In genomic region chr14:89422952-89423345, GRCh38 we compare ENCODE assay signal across 14 cellular contexts. TPM values are rescaled to one million over a fixed set of nuclear protein-coding genes. Genes with fewer than 3 reads are reported as not detected.
DNase-seq lines count a peak whose midpoint lies in the region; ATAC-seq, FAIRE-seq and TF ChIP-seq lines count a peak whose summit lies in the region.
"Had no signal": no experiment of that assay in that cellular context is flagged by ENCODE, and none has a peak within 500 bp of the region (broad histone marks: within the 10 kb centered on the region; RNA-seq: fewer than 3 reads in every experiment).

No MANE protein-coding gene starts in this region.

- H4K8ac ChIP-seq in H1 (ENCODE audit: extremely low read depth, insufficient read depth, low read length), result no peak overlapping the region

- no peak for TF ChIP-seq POLR2A in H1 (IDR thresholded peaks at IDR 0.05; ENCODE audit: control extremely low read depth in 1 of 2, low read depth in 2 of 2, low read length in 2 of 2)
- TF ChIP-seq POLR2A in sigmoid colon (IDR thresholded peaks at IDR 0.05), result no peak
- TF ChIP-seq POLR2A in GM12891 (IDR thresholded peaks at IDR 0.05; ENCODE audit: low read depth, low read length), result no peak

- H3K9me3 ChIP-seq in HUES48 (ENCODE audit: control insufficient read depth, insufficient read depth, low read length), result no peaks in the 10 kb centered on the region
- H3K9me3 ChIP-seq in H1 (ENCODE audit: insufficient read depth in 2 of 2, low read depth in 1 of 2, low read length in 1 of 2), result no peaks in the 10 kb centered on the region
- no peaks in the 10 kb centered on the region for H3K9me3 ChIP-seq in sigmoid colon
- H3K9me3 ChIP-seq in aorta (ENCODE audit: control insufficient read depth, low read length), result no peaks in the 10 kb centered on the region

- no peak overlapping the region for H2AFZ ChIP-seq in H1 (ENCODE audit: low read length)

- no peak overlapping the region for H3K14ac ChIP-seq in H1 (ENCODE audit: insufficient read length)

- no peak overlapping the region for H3K18ac ChIP-seq in H1 (ENCODE audit: extremely low read depth, low read length)

- H3K36me3 ChIP-seq in HUES48 (ENCODE audit: control insufficient read depth, insufficient read depth, low read length) (peaks cover 7% of the 10 kb centered on the region; the same call in 1 of the 2 replicates), H1 (ENCODE audit: control insufficient read depth in 2 of 4, insufficient read depth in 4 of 4, low read length in 3 of 4) (0 out of 8 replicates have a peak, but pooled peaks cover 0 to 2% (median 0%) of the 10 kb centered on the region in 4 experiments), sigmoid colon (no peaks in the 10 kb centered on the region), aorta (ENCODE audit: control insufficient read depth in 1 of 2, insufficient read depth in 2 of 2, low read length in 1 of 2) (no peaks in the 10 kb centered on the region)

- no peak overlapping the region for H3K4ac ChIP-seq in H1 (replicated peaks; ENCODE audit: insufficient read length, low read depth, low read length)

- no peak overlapping the region for H2BK15ac ChIP-seq in H1 (ENCODE audit: low read length)

- 0 out of 2 replicates have a peak, but pooled peaks cover 3% of the 10 kb centered on the region for H3K79me1 ChIP-seq in H1 (ENCODE audit: low read depth, low read length)

- H3K4me1 ChIP-seq in HUES48 (ENCODE audit: control insufficient read depth, insufficient read depth, low read length), result peaks cover 26% of the 10 kb centered on the region
- peaks cover 3 to 13% (median 9%) of the 10 kb centered on the region in 4 experiments; a peak in 6 of 7 replicates for H3K4me1 ChIP-seq in H1 (replicated peaks in 1 of 4; ENCODE audit: control insufficient read depth in 3 of 4, insufficient read depth in 4 of 4, low read length in 3 of 4)
- H3K4me1 ChIP-seq in sigmoid colon, result peaks cover 0 to 12% (median 8%) of the 10 kb centered on the region in 4 donors
- no peaks in the 10 kb centered on the region for H3K4me1 ChIP-seq in aorta (ENCODE audit: control insufficient read depth in 1 of 2, insufficient read depth in 2 of 2, low read length in 2 of 2)

- H3K27me3 ChIP-seq in HUES48 (ENCODE audit: control insufficient read depth, insufficient read depth, low read length) (no peaks in the 10 kb centered on the region), H1 (replicated peaks in 1 of 4; ENCODE audit: control insufficient read depth in 3 of 4, extremely low read depth in 1 of 4, insufficient read depth in 3 of 4, low read length in 3 of 4) (no peaks in the 10 kb centered on the region), sigmoid colon (no peaks in the 10 kb centered on the region), aorta (ENCODE audit: control insufficient read depth in 1 of 2, insufficient read depth in 2 of 2, low read length in 1 of 2) (no peaks in the 10 kb centered on the region)

- TF ChIP-seq RAD21 in H1 (IDR thresholded peaks at IDR 0.05 in 1 of 2, conservative IDR thresholded peaks at IDR 0.05 in 1 of 2; ENCODE audit: low read depth in 2 of 2, low read length in 2 of 2), result no peak

- H4K91ac ChIP-seq in H1 (replicated peaks; ENCODE audit: insufficient read length, low read length), result peak overlapping the region; percentile 51

- H2BK20ac ChIP-seq in H1 (ENCODE audit: low read length), result no peak overlapping the region

- H3K27ac ChIP-seq in HUES48 (ENCODE audit: low read depth, low read length), result peak overlapping the region; percentile 53
- no peak overlapping the region for H3K27ac ChIP-seq in H1 (ENCODE audit: low read depth, low read length)
- no peak overlapping the region for H3K27ac ChIP-seq in sigmoid colon
- no peak overlapping the region for H3K27ac ChIP-seq in aorta (ENCODE audit: low read depth in 1 of 2, low read length in 2 of 2)
- H3K27ac ChIP-seq: 22Rv1, C4-2B had no signal

- CTCF ChIA-PET in H1 (lab: Charles Lee; ENCODE audit: partially characterized antibody), result interaction anchor here (0.8 kb wide), 1 partner anchor 151 kb away, joined by 3 read pairs; no protein-coding TSS in a partner anchor

- FAIRE-seq in H1 (lab: Jason Lieb, UNC), result no peak
- no peak for FAIRE-seq in GM12891 (lab: Jason Lieb, UNC)
- FAIRE-seq: endometrium, frontal cortex had no signal

- TF ChIP-seq EP300 in H1 (IDR thresholded peaks at IDR 0.05; ENCODE audit: borderline replicate concordance in 1 of 2, low read depth in 2 of 2, low read length in 2 of 2) (no peak), sigmoid colon (IDR thresholded peaks at IDR 0.05) (no peak)

- H2BK12ac ChIP-seq in H1 (ENCODE audit: low read depth, low read length), result no peak overlapping the region; the same call in 1 of the 2 replicates

- intact Hi-C loops in sigmoid colon (cut with DNase I), result no loop called here
- intact Hi-C loops in aorta (cut with DNase I), result loop anchor here in 1 of 2 donors (10.0 kb wide), 1 partner anchor 422 kb away; no protein-coding TSS in a partner anchor

- no peak overlapping the region for H4K5ac ChIP-seq in H1 (ENCODE audit: insufficient read length, low read depth, low read length)

- peak; percentile 34 to 49 for ATAC-seq in activated CD4-positive, CD25-positive, alpha-beta regulatory T cell treated with anti-CD3 and anti-CD28 coated beads, Interleukin-2, amount 50 U/mL, for 24 hours
- no peak for ATAC-seq in aorta (ENCODE audit: low FRiP score)

- no peak overlapping the region for H2BK5ac ChIP-seq in H1 (ENCODE audit: low read depth, low read length)

- no peak overlapping the region for H2AK5ac ChIP-seq in H1 (ENCODE audit: low read depth, low read length)

- no peak overlapping the region for H3K4me3 ChIP-seq in HUES48 (ENCODE audit: low read depth, low read length)
- H3K4me3 ChIP-seq in H1 (ENCODE audit: extremely low read depth in 1 of 4, insufficient read depth in 2 of 4, low read depth in 3 of 4, low read length in 4 of 4), result no peak overlapping the region
- no peak overlapping the region for H3K4me3 ChIP-seq in sigmoid colon
- no peak overlapping the region for H3K4me3 ChIP-seq in aorta (ENCODE audit: low read length in 2 of 2)

- no peak overlapping the region for H2BK120ac ChIP-seq in H1 (replicated peaks; ENCODE audit: low read depth, low read length)

- H3K23ac ChIP-seq in H1 (ENCODE audit: insufficient read length), result no peak overlapping the region

- 74% methylated on average over 5 of the region's 5 CpGs; no CpG with 5 or more reads in 1 of the 2 experiments for WGBS in H1 (ENCODE audit: extremely low coverage in 1 of 2, insufficient coverage in 1 of 2, insufficient read length in 1 of 2, insufficient replicate concordance in 2 of 2, low coverage in 1 of 2, low lambda C conversion rate in 2 of 2, missing lambda C conversion rate in 1 of 2), 2 experiments
- 20 to 62% methylated on average over 5 of the region's 5 CpGs for WGBS in sigmoid colon, 2 donors
- WGBS in aorta, 2 donors, result 55 to 63% methylated on average over 5 of the region's 5 CpGs

- H3K79me2 ChIP-seq in H1 (ENCODE audit: control insufficient read depth in 1 of 2, insufficient read depth in 2 of 2, low read length in 2 of 2), result peaks cover 0 to 64% of the 10 kb centered on the region in 2 experiments; a peak in 2 of 4 replicates

- POLR2A ChIA-PET in H1 (lab: Charles Lee; ENCODE audit: partially characterized antibody), result no interaction called here

- H3K9ac ChIP-seq in HUES48 (ENCODE audit: low read depth, low read length) (no peak overlapping the region), H1 (replicated peaks in 1 of 4; ENCODE audit: extremely low read depth in 1 of 4, low read depth in 3 of 4, low read length in 3 of 4) (no peak overlapping the region)

- H3K56ac ChIP-seq in H1 (replicated peaks; ENCODE audit: insufficient read length, low read depth, low read length), result no peak overlapping the region

- DNase-seq in activated CD4-positive, CD25-positive, alpha-beta regulatory T cell treated with anti-CD3 and anti-CD28 coated beads, Interleukin-2, amount 50 U/mL, for 72 hours, result no peak
- DNase-seq in H1 (ENCODE audit: low read depth in 1 of 2, low spot score in 2 of 2) (no peak), sigmoid colon (peak; percentile 28), aorta (no peak), NCI-H1105 treated with DMSO at 0.1 percent for 48 hours (lab: John Stamatoyannopoulos, UW) (no peak), GM12891 (ENCODE audit: insufficient read length, low spot score) (no peak)
- DNase-seq: activated CD4-positive, CD25-positive, alpha-beta regulatory T cell; NCI-H2029 had no signal

- TF ChIP-seq CTCF in H1 (IDR thresholded peaks at IDR 0.05; ENCODE audit: control extremely low read depth in 1 of 3, insufficient read depth in 1 of 3, low read depth in 1 of 3, low read length in 3 of 3) (no peak), sigmoid colon (IDR thresholded peaks at IDR 0.05) (no peak)

- H3K4me2 ChIP-seq in H1 (ENCODE audit: insufficient read depth in 1 of 2, low read depth in 2 of 2, low read length in 2 of 2), result no peak overlapping the region

- H4K20me1 ChIP-seq in H1 (replicated peaks in 1 of 2; ENCODE audit: control insufficient read depth in 1 of 2, insufficient read depth in 2 of 2, low read length in 2 of 2), result no peaks in the 10 kb centered on the region

- peaks cover 2% of the 10 kb centered on the region; the same call in 1 of the 2 replicates for H3K23me2 ChIP-seq in H1 (ENCODE audit: low read depth, low read length)

TF ChIP-seq in H1, 55 proteins besides CTCF, POLR2A, EP300 and RAD21 (continues in another document):
- TF ChIP-seq GABPA (IDR thresholded peaks at IDR 0.05; ENCODE audit: borderline replicate concordance, insufficient read depth, low read length), result no peak
- no peak for TF ChIP-seq KDM5A (IDR thresholded peaks at IDR 0.05; ENCODE audit: low read length)
- no peak for TF ChIP-seq SRF (IDR thresholded peaks at IDR 0.05; ENCODE audit: low read depth, low read length)
- no peak for TF ChIP-seq CHD1 (IDR thresholded peaks at IDR 0.05; ENCODE audit: low read depth, low read length)

TF ChIP-seq in GM12891, 5 proteins besides CTCF, POLR2A, EP300 and RAD21 (continues in another document):
- TF ChIP-seq PAX5 (IDR thresholded peaks at IDR 0.05; ENCODE audit: insufficient read depth, low read length, severe bottlenecking) (no peak), TAF1 (IDR thresholded peaks at IDR 0.05; ENCODE audit: low read depth, low read length) (no peak), SPI1 (IDR thresholded peaks at IDR 0.05; ENCODE audit: low read depth, low read length) (no peak), POU2F2 (IDR thresholded peaks at IDR 0.05; ENCODE audit: low read depth, low read length) (no peak)

RNA-seq across cellular contexts. Expression of gene FOXN3, which starts 5.9 kb away (rescaled TPM):
- 165 and 178 TPM in 2 replicates for total RNA-seq in H1 (2021; fragmentation: NEBNext Ultra II Directional; extraction: Animal tissue kit (Norgen Biotek cat#: 25700))
- polyA plus RNA-seq in H1 (2011; rRNA removed), result 52.6 and 76.3 TPM in 2 replicates
- 50.2 TPM for polyA plus RNA-seq in H1 (2011; cell fraction: cytosol; rRNA removed)
- polyA plus RNA-seq in H1 (2011; cell fraction: nucleus; rRNA removed), result 191 TPM
- polyA plus RNA-seq in H1 (2012, experiment 1 of 2), result 51.0 to 70.0 TPM (median 65.0 TPM) in 4 replicates
- polyA plus RNA-seq in H1 (2012, experiment 2 of 2), result 16.0 TPM
- 81.3 TPM for polyA plus RNA-seq in H1 (2013, experiment 1 of 2)
- polyA plus RNA-seq in H1 (2013, experiment 2 of 2), result 76.7 TPM
- 259 and 262 TPM in 2 replicates for polyA minus RNA-seq in H1 (2011; rRNA and poly(A)+ RNA removed)
- polyA minus RNA-seq in H1 (2011; cell fraction: cytosol; rRNA and poly(A)+ RNA removed), result 110 TPM
- polyA minus RNA-seq in H1 (2011; cell fraction: nucleus; rRNA and poly(A)+ RNA removed), result 411 TPM
- 100 to 1,000 TPM; 104 to 146 (median 113) TPM for total RNA-seq in sigmoid colon
- polyA plus RNA-seq in sigmoid colon, result 10 to 100 TPM; 24.6 to 33.6 (median 25.7) TPM
- 100 to 1,000 TPM; 150 to 225 TPM for total RNA-seq in aorta
- polyA plus RNA-seq in aorta, result 10 to 100 TPM; 21.4 to 51.8 TPM
- 15.4 TPM for polyA plus RNA-seq in GM12891 (2012; ENCODE audit: low read depth, missing spikeins)
